In the genomic region with DNA sequence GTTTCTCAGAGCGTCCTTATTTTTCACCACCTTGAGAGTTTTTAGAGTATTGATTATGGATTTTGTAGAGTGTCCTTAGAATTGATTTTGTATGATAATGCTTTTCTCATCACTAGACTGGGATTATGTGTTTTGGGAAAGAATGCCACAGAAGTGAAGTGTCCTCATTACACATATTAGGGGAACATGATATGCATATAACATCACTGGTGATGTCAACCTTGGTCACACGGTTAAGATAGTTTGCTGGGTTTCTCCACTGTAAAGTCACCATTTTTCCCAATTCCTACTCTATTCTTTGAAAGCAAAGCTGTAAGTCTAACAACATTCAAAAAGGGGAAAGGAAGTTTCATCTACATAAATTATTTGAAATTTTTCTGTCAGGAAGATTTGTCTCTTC, we compare ENCODE assay signal across 17 cellular contexts. TPM values are rescaled to one million over a fixed set of nuclear protein-coding genes. Genes with fewer than 3 reads are reported as not detected.
"Had no signal": no experiment of that assay in that cellular context is flagged by ENCODE, and none has a peak within 500 bp of the region (broad histone marks: within the 10 kb centered on the region; RNA-seq: fewer than 3 reads in every experiment).

No MANE protein-coding gene starts in this region.

- H3K4me1 ChIP-seq: sigmoid colon, stomach had no signal

- DNase-seq: effector memory CD4-positive, alpha-beta T cell; gastrocnemius medialis; heart right ventricle; hypothalamus; islet precursor cell; mammary epithelial cell; naive thymus-derived CD4-positive, alpha-beta T cell; nephron progenitor cell; posterior cingulate gyrus; sigmoid colon; small intestine; stimulated activated CD4-positive, alpha-beta T cell treated with anti-CD3 and anti-CD28 coated beads, Interleukin-12 subunit alpha, Interleukin-12 subunit beta, amount 100 ng/mL, for 4 hours; stimulated activated naive CD4-positive, alpha-beta T cell; stomach had no signal

- H3K27me3 ChIP-seq: gastrocnemius medialis, heart right ventricle, sigmoid colon, stomach had no signal

- H3K36me3 ChIP-seq: gastrocnemius medialis, heart right ventricle, sigmoid colon, stomach had no signal

- H3K4me3 ChIP-seq: gastrocnemius medialis, heart right ventricle, sigmoid colon, stomach had no signal

- H3K9me3 ChIP-seq: gastrocnemius medialis, sigmoid colon had no signal

- H3K27ac ChIP-seq: gastrocnemius medialis, heart right ventricle, stomach had no signal

- ATAC-seq: esophagus mucosa; gastrocnemius medialis; heart right ventricle; left lobe of liver; naive thymus-derived CD4-positive, alpha-beta T cell had no signal

RNA-seq across cellular contexts. Expression of a gene that starts 39.6 kb away (rescaled TPM):
- total RNA-seq: mononuclear cell; naive thymus-derived CD4-positive, alpha-beta T cell had no signal
- polyA plus RNA-seq: naive thymus-derived CD4-positive, alpha-beta T cell had no signal
